ENCODE assay signal across 9 cellular contexts in the genomic region with DNA sequence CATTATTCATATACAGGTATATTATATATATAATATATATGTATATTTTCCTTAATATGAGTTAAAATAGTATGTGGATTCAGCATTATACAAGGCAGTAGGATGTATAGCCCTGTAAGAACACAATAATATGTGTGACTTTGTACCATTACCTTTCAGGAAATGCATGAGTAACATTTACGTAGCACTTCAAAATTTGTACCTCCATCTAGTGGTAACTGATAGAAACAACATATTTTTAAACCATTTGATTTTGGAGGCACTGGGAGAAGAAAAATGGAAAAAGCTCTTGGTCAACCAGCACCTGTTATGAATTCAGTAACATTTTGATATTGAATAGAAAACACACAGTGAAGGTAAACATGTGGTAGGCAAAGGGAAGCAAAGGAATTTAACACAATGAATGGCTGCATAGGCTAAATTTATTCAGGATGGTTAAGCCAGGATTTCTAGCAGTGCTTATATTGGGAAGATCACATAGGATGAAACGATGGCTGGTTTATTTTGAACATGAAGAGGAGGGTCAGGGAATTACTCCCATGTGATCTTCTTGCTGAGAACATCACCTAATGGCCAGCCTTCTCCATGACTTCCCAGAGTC.
DNase-seq lines count a peak whose midpoint lies in the region; ATAC-seq and TF ChIP-seq lines count a peak whose summit lies in the region.
"Had no signal": no experiment of that assay in that cellular context is flagged by ENCODE, and none has a peak within 500 bp of the region (broad histone marks: within the 10 kb centered on the region; RNA-seq: fewer than 3 reads in every experiment).

No MANE protein-coding gene starts in this region.

- ATAC-seq in activated CD8-positive, alpha-beta T cell treated with anti-CD3 and anti-CD28 coated beads for 36 hours = no peak
- no peak for ATAC-seq in activated CD8-positive, alpha-beta T cell treated with anti-CD3 and anti-CD28 coated beads, Interleukin-2, amount 10 ng/mL, durations not matched to agents 7 days and 5 days
- peak; percentile 16; the same call in 1 of the 3 replicates for ATAC-seq in SK-N-SH treated with all-trans-retinoic acid at 6 μM for 48 hours

- in situ Hi-C loops in KBM-7 (cut with MboI; ENCODE audit: low pct_unique_long_range_greater_than_20kb, low sequenced_read_pairs) = no loop called here

- H3K27me3 Mint-ChIP-seq in activated CD8-positive, alpha-beta T cell treated with anti-CD3 and anti-CD28 coated beads for 36 hours = no peaks in the 10 kb centered on the region
- no peaks in the 10 kb centered on the region for H3K27me3 Mint-ChIP-seq in activated CD8-positive, alpha-beta T cell treated with anti-CD3 and anti-CD28 coated beads, Interleukin-2, amount 10 ng/mL, durations not matched to agents 7 days and 5 days (ENCODE audit: low read depth)
- H3K27me3 Mint-ChIP-seq: activated naive CD4-positive, alpha-beta T cell treated with anti-CD3 and anti-CD28 coated beads, Interleukin-2, amount 50 U/mL, for 24 hours had no signal

- CTCF ChIA-PET in activated CD8-positive, alpha-beta T cell treated with anti-CD3 and anti-CD28 coated beads for 36 hours (lab: Charles Lee) = interaction anchor here (1.3 kb wide), 1 partner anchor 566 kb away, joined by 7 read pairs; a partner anchor contains a TSS
- CTCF ChIA-PET in activated CD8-positive, alpha-beta T cell treated with anti-CD3 and anti-CD28 coated beads, Interleukin-2, amount 10 ng/mL, durations not matched to agents 7 days and 5 days (lab: Charles Lee) = interaction anchor here (3.9 kb wide), 1 partner anchor 566 kb away, joined by 13 read pairs; a partner anchor contains a TSS

- H3K9me3 Mint-ChIP-seq in activated CD8-positive, alpha-beta T cell treated with anti-CD3 and anti-CD28 coated beads for 36 hours = peaks cover 1% of the 10 kb centered on the region
- no peaks in the 10 kb centered on the region for H3K9me3 Mint-ChIP-seq in activated CD8-positive, alpha-beta T cell treated with anti-CD3 and anti-CD28 coated beads, Interleukin-2, amount 10 ng/mL, durations not matched to agents 7 days and 5 days (ENCODE audit: insufficient read depth)

- intact Hi-C loops in activated CD8-positive, alpha-beta T cell treated with anti-CD3 and anti-CD28 coated beads for 36 hours (cut with micrococcal nuclease) = loop anchor here (10.0 kb wide), 1 partner anchor 564 kb away; a partner anchor contains a TSS

- no peak overlapping the region for H3K4me3 Mint-ChIP-seq in activated CD8-positive, alpha-beta T cell treated with anti-CD3 and anti-CD28 coated beads for 36 hours
- H3K4me3 Mint-ChIP-seq in activated CD8-positive, alpha-beta T cell treated with anti-CD3 and anti-CD28 coated beads, Interleukin-2, amount 10 ng/mL, durations not matched to agents 7 days and 5 days = no peak overlapping the region
- H3K4me3 Mint-ChIP-seq: activated naive CD4-positive, alpha-beta T cell treated with anti-CD3 and anti-CD28 coated beads, Interleukin-2, amount 50 U/mL, for 24 hours had no signal

- no peak overlapping the region for H3K27ac Mint-ChIP-seq in activated CD8-positive, alpha-beta T cell treated with anti-CD3 and anti-CD28 coated beads for 36 hours
- H3K27ac Mint-ChIP-seq in activated CD8-positive, alpha-beta T cell treated with anti-CD3 and anti-CD28 coated beads, Interleukin-2, amount 10 ng/mL, durations not matched to agents 7 days and 5 days = no peak overlapping the region
- H3K27ac Mint-ChIP-seq: activated naive CD4-positive, alpha-beta T cell treated with anti-CD3 and anti-CD28 coated beads, Interleukin-2, amount 50 U/mL, for 24 hours had no signal

- POLR2A ChIA-PET in activated CD8-positive, alpha-beta T cell treated with anti-CD3 and anti-CD28 coated beads for 36 hours (lab: Charles Lee) = no interaction called here
- POLR2A ChIA-PET in activated CD8-positive, alpha-beta T cell treated with anti-CD3 and anti-CD28 coated beads, Interleukin-2, amount 10 ng/mL, durations not matched to agents 7 days and 5 days (lab: Charles Lee) = no interaction called here

- H3K4me1 Mint-ChIP-seq in activated CD8-positive, alpha-beta T cell treated with anti-CD3 and anti-CD28 coated beads for 36 hours (ENCODE audit: low read depth) = no peaks in the 10 kb centered on the region
- no peaks in the 10 kb centered on the region for H3K4me1 Mint-ChIP-seq in activated CD8-positive, alpha-beta T cell treated with anti-CD3 and anti-CD28 coated beads, Interleukin-2, amount 10 ng/mL, durations not matched to agents 7 days and 5 days (ENCODE audit: low read depth)
- H3K4me1 Mint-ChIP-seq: activated naive CD4-positive, alpha-beta T cell treated with anti-CD3 and anti-CD28 coated beads, Interleukin-2, amount 50 U/mL, for 24 hours had no signal

- no peaks in the 10 kb centered on the region for H3K36me3 Mint-ChIP-seq in activated CD8-positive, alpha-beta T cell treated with anti-CD3 and anti-CD28 coated beads for 36 hours (ENCODE audit: low read depth)
- no peaks in the 10 kb centered on the region for H3K36me3 Mint-ChIP-seq in activated CD8-positive, alpha-beta T cell treated with anti-CD3 and anti-CD28 coated beads, Interleukin-2, amount 10 ng/mL, durations not matched to agents 7 days and 5 days (ENCODE audit: low read depth)
- H3K36me3 Mint-ChIP-seq: activated naive CD4-positive, alpha-beta T cell treated with anti-CD3 and anti-CD28 coated beads, Interleukin-2, amount 50 U/mL, for 24 hours had no signal

- no peak for DNase-seq in activated CD8-positive, alpha-beta T cell treated with anti-CD3 and anti-CD28 coated beads for 36 hours
- DNase-seq in activated CD8-positive, alpha-beta T cell treated with anti-CD3 and anti-CD28 coated beads, Interleukin-2, amount 10 ng/mL, durations not matched to agents 7 days and 5 days = no peak
- DNase-seq in KBM-7 = peak; percentile 33
- DNase-seq in iPS-NIHi11 (ENCODE audit: low spot score) = peak; percentile 25
- no peak for DNase-seq in activated CD4-positive, CD25-positive, alpha-beta regulatory T cell treated with anti-CD3 and anti-CD28 coated beads, Interleukin-2, amount 50 U/mL, for 72 hours
- DNase-seq in NK-92 (lab: John Stamatoyannopoulos, UW; ENCODE audit: unreplicated experiment) = no peak
- DNase-seq in activated effector memory CD4-positive, alpha-beta T cell treated with Interleukin-2 at 50 U/mL for 16 hours = no peak

- peak; percentile 33 for TF ChIP-seq CTCF in activated CD8-positive, alpha-beta T cell treated with anti-CD3 and anti-CD28 coated beads for 36 hours (IDR thresholded peaks at IDR 0.05)

TF ChIP-seq in SK-N-SH treated with all-trans-retinoic acid at 6 μM for 48 hours, 23 proteins besides CTCF, POLR2A, EP300 and RAD21:
- TF ChIP-seq ARNTL (CRISPR knock-in tag; IDR thresholded peaks at IDR 0.05; ENCODE audit: borderline replicate concordance, low read depth) (no peak), SNAI2 (CRISPR knock-in tag; IDR thresholded peaks at IDR 0.05) (no peak)
- TF ChIP-seq, protein P1, sequence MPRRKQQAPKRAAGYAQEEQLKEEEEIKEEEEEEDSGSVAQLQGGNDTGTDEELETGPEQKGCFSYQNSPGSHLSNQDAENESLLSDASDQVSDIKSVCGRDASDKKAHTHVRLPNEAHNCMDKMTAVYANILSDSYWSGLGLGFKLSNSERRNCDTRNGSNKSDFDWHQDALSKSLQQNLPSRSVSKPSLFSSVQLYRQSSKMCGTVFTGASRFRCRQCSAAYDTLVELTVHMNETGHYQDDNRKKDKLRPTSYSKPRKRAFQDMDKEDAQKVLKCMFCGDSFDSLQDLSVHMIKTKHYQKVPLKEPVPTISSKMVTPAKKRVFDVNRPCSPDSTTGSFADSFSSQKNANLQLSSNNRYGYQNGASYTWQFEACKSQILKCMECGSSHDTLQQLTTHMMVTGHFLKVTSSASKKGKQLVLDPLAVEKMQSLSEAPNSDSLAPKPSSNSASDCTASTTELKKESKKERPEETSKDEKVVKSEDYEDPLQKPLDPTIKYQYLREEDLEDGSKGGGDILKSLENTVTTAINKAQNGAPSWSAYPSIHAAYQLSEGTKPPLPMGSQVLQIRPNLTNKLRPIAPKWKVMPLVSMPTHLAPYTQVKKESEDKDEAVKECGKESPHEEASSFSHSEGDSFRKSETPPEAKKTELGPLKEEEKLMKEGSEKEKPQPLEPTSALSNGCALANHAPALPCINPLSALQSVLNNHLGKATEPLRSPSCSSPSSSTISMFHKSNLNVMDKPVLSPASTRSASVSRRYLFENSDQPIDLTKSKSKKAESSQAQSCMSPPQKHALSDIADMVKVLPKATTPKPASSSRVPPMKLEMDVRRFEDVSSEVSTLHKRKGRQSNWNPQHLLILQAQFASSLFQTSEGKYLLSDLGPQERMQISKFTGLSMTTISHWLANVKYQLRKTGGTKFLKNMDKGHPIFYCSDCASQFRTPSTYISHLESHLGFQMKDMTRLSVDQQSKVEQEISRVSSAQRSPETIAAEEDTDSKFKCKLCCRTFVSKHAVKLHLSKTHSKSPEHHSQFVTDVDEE (CRISPR knock-in tag; IDR thresholded peaks at IDR 0.05) = no peak

Comparison
In these comparisons a context has a peak if more than half of its experiments do, and no peak if none do; other contexts are left out.
1. DNase-seq: peak in KBM-7 (single experiment) and iPS-NIHi11 (single experiment); none in activated CD8-positive, alpha-beta T cell treated with anti-CD3 and anti-CD28 coated beads for 36 hours (single experiment), activated CD8-positive, alpha-beta T cell treated with anti-CD3 and anti-CD28 coated beads, Interleukin-2, amount 10 ng/mL, durations not matched to agents 7 days and 5 days (single experiment), activated CD4-positive, CD25-positive, alpha-beta regulatory T cell treated with anti-CD3 and anti-CD28 coated beads, Interleukin-2, amount 50 U/mL, for 72 hours (single experiment), NK-92 (single experiment) and activated effector memory CD4-positive, alpha-beta T cell treated with Interleukin-2 at 50 U/mL for 16 hours (single experiment).